1 cellular context compared by ENCODE assay signal in the genomic region with DNA sequence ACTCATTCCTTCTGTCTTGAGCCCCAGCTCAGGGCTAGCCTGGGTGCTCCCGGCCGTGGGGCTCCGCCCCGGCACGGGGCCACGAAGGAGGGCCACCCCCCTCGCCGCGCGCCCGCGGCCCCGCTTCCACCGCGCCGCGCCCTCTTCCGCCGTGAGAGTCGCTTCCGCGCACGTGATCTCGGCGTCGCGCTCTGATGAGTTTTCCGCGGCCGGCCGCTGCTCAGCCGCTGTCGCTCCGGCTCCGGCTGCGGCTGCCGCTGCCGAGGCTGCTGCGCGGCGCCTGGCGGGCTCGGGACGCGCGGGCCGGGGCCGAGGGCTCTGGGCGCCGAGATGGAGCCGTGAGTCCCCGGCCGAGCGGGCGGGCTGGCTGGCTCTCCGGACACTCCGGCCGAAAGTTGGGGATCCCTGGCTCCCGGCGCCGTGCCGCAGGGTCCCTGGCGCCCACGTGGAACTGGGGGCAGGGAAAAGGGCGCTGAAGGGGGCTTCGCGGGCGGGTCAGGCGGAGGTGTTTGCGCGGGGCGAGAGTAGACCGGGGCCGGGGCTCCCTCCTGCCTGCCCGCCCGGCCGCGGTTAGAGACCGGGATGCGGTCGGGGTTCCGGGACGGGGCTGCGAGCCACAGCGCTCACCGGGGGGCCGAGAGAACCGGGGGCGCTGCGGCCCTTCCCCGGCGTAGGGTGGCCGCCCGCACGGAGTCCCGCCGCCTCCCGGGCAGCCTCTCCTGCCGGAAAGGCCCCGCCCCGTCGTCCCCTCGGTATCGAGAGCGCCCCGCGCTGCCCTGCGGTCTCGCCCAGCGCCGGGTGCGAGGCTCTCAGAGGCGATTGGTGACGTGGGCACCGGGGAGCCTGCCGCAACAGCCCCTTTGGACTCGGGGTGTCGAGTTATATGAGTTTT.
TF ChIP-seq lines count a peak whose summit lies in the region.

A gene with protein sequence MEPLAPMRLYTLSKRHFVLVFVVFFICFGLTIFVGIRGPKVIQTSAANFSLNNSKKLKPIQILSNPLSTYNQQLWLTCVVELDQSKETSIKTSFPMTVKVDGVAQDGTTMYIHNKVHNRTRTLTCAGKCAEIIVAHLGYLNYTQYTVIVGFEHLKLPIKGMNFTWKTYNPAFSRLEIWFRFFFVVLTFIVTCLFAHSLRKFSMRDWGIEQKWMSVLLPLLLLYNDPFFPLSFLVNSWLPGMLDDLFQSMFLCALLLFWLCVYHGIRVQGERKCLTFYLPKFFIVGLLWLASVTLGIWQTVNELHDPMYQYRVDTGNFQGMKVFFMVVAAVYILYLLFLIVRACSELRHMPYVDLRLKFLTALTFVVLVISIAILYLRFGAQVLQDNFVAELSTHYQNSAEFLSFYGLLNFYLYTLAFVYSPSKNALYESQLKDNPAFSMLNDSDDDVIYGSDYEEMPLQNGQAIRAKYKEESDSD (plus strand): TSS at position 197 of the 892 bp plus-strand sequence. CDS start 134 bp downstream, at position 331.

TF ChIP-seq in HepG2, 621 proteins besides CTCF, POLR2A, EP300 and RAD21 (continued from another document and continues in another):
- TF ChIP-seq AGO2 (optimal IDR thresholded peaks at IDR 0.05; ENCODE audit: low read depth, low read length) = peak; percentile 95
- TF ChIP-seq HMG20A (CRISPR knock-in tag; IDR thresholded peaks at IDR 0.05; ENCODE audit: borderline replicate concordance) = peak; percentile 27; the same call in 1 of the 2 replicates
- TF ChIP-seq, protein P1, sequence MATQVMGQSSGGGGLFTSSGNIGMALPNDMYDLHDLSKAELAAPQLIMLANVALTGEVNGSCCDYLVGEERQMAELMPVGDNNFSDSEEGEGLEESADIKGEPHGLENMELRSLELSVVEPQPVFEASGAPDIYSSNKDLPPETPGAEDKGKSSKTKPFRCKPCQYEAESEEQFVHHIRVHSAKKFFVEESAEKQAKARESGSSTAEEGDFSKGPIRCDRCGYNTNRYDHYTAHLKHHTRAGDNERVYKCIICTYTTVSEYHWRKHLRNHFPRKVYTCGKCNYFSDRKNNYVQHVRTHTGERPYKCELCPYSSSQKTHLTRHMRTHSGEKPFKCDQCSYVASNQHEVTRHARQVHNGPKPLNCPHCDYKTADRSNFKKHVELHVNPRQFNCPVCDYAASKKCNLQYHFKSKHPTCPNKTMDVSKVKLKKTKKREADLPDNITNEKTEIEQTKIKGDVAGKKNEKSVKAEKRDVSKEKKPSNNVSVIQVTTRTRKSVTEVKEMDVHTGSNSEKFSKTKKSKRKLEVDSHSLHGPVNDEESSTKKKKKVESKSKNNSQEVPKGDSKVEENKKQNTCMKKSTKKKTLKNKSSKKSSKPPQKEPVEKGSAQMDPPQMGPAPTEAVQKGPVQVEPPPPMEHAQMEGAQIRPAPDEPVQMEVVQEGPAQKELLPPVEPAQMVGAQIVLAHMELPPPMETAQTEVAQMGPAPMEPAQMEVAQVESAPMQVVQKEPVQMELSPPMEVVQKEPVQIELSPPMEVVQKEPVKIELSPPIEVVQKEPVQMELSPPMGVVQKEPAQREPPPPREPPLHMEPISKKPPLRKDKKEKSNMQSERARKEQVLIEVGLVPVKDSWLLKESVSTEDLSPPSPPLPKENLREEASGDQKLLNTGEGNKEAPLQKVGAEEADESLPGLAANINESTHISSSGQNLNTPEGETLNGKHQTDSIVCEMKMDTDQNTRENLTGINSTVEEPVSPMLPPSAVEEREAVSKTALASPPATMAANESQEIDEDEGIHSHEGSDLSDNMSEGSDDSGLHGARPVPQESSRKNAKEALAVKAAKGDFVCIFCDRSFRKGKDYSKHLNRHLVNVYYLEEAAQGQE (IDR thresholded peaks at IDR 0.05; ENCODE audit: borderline replicate concordance in 1 of 2, low read depth in 1 of 2, low read length in 2 of 2) = peak in 1 of 2 experiments; percentile 59; a peak in 1 of 4 replicates
- TF ChIP-seq GLI4 (CRISPR knock-in tag; IDR thresholded peaks at IDR 0.05; ENCODE audit: borderline replicate concordance) = peak; percentile 72; the same call in 1 of the 2 replicates
- TF ChIP-seq PAWR (CRISPR knock-in tag; IDR thresholded peaks at IDR 0.05; ENCODE audit: borderline replicate concordance) = no peak
- TF ChIP-seq, protein P2, sequence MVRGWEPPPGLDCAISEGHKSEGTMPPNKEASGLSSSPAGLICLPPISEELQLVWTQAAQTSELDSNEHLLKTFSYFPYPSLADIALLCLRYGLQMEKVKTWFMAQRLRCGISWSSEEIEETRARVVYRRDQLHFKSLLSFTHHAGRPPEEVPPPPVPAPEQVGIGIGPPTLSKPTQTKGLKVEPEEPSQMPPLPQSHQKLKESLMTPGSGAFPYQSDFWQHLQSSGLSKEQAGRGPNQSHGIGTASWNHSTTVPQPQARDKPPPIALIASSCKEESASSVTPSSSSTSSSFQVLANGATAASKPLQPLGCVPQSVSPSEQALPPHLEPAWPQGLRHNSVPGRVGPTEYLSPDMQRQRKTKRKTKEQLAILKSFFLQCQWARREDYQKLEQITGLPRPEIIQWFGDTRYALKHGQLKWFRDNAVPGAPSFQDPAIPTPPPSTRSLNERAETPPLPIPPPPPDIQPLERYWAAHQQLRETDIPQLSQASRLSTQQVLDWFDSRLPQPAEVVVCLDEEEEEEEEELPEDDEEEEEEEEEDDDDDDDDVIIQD (CRISPR knock-in tag; IDR thresholded peaks at IDR 0.05; ENCODE audit: low read depth) = 0 out of 2 replicates have a peak, but pooled peaks have one; percentile 8
- TF ChIP-seq WIZ (CRISPR knock-in tag; IDR thresholded peaks at IDR 0.05) = no peak
- TF ChIP-seq SOX6 (IDR thresholded peaks at IDR 0.05) = no peak
- peak; percentile 37 for TF ChIP-seq SOX6 (CRISPR knock-in tag; IDR thresholded peaks at IDR 0.05)
- TF ChIP-seq U2AF2 (IDR thresholded peaks at IDR 0.05; ENCODE audit: low read depth, low read length) = no peak
- no peak for TF ChIP-seq ZNF577 (CRISPR knock-in tag; IDR thresholded peaks at IDR 0.05; ENCODE audit: borderline replicate concordance, low read depth)
- peak; percentile 87; the same call in 1 of the 2 replicates for TF ChIP-seq ZNF274 (CRISPR knock-in tag; IDR thresholded peaks at IDR 0.05)
- TF ChIP-seq, protein P3, sequence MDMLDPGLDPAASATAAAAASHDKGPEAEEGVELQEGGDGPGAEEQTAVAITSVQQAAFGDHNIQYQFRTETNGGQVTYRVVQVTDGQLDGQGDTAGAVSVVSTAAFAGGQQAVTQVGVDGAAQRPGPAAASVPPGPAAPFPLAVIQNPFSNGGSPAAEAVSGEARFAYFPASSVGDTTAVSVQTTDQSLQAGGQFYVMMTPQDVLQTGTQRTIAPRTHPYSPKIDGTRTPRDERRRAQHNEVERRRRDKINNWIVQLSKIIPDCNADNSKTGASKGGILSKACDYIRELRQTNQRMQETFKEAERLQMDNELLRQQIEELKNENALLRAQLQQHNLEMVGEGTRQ (IDR thresholded peaks at IDR 0.05; ENCODE audit: low read depth, low read length) = peak; percentile 95
- TF ChIP-seq, protein P3 (CRISPR knock-in tag; IDR thresholded peaks at IDR 0.05; ENCODE audit: borderline replicate concordance) = peak; percentile 72; the same call in 1 of the 2 replicates
- TF ChIP-seq, protein P4, sequence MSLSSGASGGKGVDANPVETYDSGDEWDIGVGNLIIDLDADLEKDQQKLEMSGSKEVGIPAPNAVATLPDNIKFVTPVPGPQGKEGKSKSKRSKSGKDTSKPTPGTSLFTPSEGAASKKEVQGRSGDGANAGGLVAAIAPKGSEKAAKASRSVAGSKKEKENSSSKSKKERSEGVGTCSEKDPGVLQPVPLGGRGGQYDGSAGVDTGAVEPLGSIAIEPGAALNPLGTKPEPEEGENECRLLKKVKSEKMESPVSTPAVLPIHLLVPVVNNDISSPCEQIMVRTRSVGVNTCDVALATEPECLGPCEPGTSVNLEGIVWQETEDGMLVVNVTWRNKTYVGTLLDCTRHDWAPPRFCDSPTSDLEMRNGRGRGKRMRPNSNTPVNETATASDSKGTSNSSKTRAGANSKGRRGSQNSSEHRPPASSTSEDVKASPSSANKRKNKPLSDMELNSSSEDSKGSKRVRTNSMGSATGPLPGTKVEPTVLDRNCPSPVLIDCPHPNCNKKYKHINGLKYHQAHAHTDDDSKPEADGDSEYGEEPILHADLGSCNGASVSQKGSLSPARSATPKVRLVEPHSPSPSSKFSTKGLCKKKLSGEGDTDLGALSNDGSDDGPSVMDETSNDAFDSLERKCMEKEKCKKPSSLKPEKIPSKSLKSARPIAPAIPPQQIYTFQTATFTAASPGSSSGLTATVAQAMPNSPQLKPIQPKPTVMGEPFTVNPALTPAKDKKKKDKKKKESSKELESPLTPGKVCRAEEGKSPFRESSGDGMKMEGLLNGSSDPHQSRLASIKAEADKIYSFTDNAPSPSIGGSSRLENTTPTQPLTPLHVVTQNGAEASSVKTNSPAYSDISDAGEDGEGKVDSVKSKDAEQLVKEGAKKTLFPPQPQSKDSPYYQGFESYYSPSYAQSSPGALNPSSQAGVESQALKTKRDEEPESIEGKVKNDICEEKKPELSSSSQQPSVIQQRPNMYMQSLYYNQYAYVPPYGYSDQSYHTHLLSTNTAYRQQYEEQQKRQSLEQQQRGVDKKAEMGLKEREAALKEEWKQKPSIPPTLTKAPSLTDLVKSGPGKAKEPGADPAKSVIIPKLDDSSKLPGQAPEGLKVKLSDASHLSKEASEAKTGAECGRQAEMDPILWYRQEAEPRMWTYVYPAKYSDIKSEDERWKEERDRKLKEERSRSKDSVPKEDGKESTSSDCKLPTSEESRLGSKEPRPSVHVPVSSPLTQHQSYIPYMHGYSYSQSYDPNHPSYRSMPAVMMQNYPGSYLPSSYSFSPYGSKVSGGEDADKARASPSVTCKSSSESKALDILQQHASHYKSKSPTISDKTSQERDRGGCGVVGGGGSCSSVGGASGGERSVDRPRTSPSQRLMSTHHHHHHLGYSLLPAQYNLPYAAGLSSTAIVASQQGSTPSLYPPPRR (CRISPR knock-in tag; IDR thresholded peaks at IDR 0.05; ENCODE audit: borderline replicate concordance) = peak; percentile 46; the same call in 1 of the 2 replicates
- peak; percentile 55; the same call in 1 of the 2 replicates for TF ChIP-seq ZMYM3 (CRISPR knock-in tag; IDR thresholded peaks at IDR 0.05)
- peak; percentile 92; the same call in 1 of the 2 replicates for TF ChIP-seq ZIK1 (CRISPR knock-in tag; IDR thresholded peaks at IDR 0.05; ENCODE audit: borderline replicate concordance, low read depth)
- TF ChIP-seq IRF2 (CRISPR knock-in tag; IDR thresholded peaks at IDR 0.05) = peak; percentile 69; the same call in 1 of the 2 replicates
- no peak for TF ChIP-seq NR2F6 (IDR thresholded peaks at IDR 0.05)
- peak; percentile 48; the same call in 1 of the 2 replicates for TF ChIP-seq NR2F6 (CRISPR knock-in tag; IDR thresholded peaks at IDR 0.05)
- TF ChIP-seq, protein P5, sequence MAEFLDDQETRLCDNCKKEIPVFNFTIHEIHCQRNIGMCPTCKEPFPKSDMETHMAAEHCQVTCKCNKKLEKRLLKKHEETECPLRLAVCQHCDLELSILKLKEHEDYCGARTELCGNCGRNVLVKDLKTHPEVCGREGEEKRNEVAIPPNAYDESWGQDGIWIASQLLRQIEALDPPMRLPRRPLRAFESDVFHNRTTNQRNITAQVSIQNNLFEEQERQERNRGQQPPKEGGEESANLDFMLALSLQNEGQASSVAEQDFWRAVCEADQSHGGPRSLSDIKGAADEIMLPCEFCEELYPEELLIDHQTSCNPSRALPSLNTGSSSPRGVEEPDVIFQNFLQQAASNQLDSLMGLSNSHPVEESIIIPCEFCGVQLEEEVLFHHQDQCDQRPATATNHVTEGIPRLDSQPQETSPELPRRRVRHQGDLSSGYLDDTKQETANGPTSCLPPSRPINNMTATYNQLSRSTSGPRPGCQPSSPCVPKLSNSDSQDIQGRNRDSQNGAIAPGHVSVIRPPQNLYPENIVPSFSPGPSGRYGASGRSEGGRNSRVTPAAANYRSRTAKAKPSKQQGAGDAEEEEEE (CRISPR knock-in tag; IDR thresholded peaks at IDR 0.05; ENCODE audit: borderline replicate concordance) = no peak
- no peak for TF ChIP-seq ZNF773 (CRISPR knock-in tag; IDR thresholded peaks at IDR 0.05; ENCODE audit: borderline replicate concordance)
- peak; percentile 19 for TF ChIP-seq ZNF607 (CRISPR knock-in tag; IDR thresholded peaks at IDR 0.05; ENCODE audit: borderline replicate concordance)
- TF ChIP-seq, protein P6, sequence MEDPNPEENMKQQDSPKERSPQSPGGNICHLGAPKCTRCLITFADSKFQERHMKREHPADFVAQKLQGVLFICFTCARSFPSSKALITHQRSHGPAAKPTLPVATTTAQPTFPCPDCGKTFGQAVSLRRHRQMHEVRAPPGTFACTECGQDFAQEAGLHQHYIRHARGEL (CRISPR knock-in tag; IDR thresholded peaks at IDR 0.05) = no peak
- peak; percentile 76; the same call in 1 of the 2 replicates for TF ChIP-seq ZBTB38 (CRISPR knock-in tag; IDR thresholded peaks at IDR 0.05)
- TF ChIP-seq ZNF326 (CRISPR knock-in tag; IDR thresholded peaks at IDR 0.05; ENCODE audit: borderline replicate concordance) = no peak
- TF ChIP-seq ZNF230 (CRISPR knock-in tag; IDR thresholded peaks at IDR 0.05) = no peak
- TF ChIP-seq, protein P7, sequence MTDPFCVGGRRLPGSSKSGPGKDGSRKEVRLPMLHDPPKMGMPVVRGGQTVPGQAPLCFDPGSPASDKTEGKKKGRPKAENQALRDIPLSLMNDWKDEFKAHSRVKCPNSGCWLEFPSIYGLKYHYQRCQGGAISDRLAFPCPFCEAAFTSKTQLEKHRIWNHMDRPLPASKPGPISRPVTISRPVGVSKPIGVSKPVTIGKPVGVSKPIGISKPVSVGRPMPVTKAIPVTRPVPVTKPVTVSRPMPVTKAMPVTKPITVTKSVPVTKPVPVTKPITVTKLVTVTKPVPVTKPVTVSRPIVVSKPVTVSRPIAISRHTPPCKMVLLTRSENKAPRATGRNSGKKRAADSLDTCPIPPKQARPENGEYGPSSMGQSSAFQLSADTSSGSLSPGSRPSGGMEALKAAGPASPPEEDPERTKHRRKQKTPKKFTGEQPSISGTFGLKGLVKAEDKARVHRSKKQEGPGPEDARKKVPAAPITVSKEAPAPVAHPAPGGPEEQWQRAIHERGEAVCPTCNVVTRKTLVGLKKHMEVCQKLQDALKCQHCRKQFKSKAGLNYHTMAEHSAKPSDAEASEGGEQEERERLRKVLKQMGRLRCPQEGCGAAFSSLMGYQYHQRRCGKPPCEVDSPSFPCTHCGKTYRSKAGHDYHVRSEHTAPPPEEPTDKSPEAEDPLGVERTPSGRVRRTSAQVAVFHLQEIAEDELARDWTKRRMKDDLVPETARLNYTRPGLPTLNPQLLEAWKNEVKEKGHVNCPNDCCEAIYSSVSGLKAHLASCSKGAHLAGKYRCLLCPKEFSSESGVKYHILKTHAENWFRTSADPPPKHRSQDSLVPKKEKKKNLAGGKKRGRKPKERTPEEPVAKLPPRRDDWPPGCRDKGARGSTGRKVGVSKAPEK (CRISPR knock-in tag; IDR thresholded peaks at IDR 0.05; ENCODE audit: borderline replicate concordance) = no peak
- TF ChIP-seq ZNF124 (CRISPR knock-in tag; IDR thresholded peaks at IDR 0.05) = peak; percentile 6; the same call in 1 of the 2 replicates
- no peak for TF ChIP-seq SUZ12 (IDR thresholded peaks at IDR 0.05; ENCODE audit: low read depth, low read length)
- peak; percentile 58; the same call in 1 of the 2 replicates for TF ChIP-seq ZFYVE20 (CRISPR knock-in tag; IDR thresholded peaks at IDR 0.05; ENCODE audit: borderline replicate concordance, low read depth)
